In genomic region chr3:87041191-87041590, GRCh38 we compare ENCODE assay signal across 23 cellular contexts. TPM values are rescaled to one million over a fixed set of nuclear protein-coding genes. Genes with fewer than 3 reads are reported as not detected.
"Had no signal": no experiment of that assay in that cellular context is flagged by ENCODE, and none has a peak within 500 bp of the region (broad histone marks: within the 10 kb centered on the region; RNA-seq: fewer than 3 reads in every experiment).

No MANE protein-coding gene starts in this region.

- H3K27ac ChIP-seq: SK-N-MC, VCaP had no signal

- H3K27me3 Mint-ChIP-seq: activated CD4-positive, alpha-beta memory T cell treated with anti-CD3 and anti-CD28 coated beads for 36 hours; activated CD4-positive, alpha-beta T cell treated with anti-CD3 and anti-CD28 coated beads, Interleukin-2, amount 10 ng/mL, durations not matched to agents 7 days and 5 days; activated naive CD4-positive, alpha-beta T cell treated with anti-CD3 and anti-CD28 coated beads, Interleukin-2, amount 10 ng/mL, durations not matched to agents 7 days and 5 days; activated naive CD8-positive, alpha-beta T cell treated with anti-CD3 and anti-CD28 coated beads for 36 hours; dendritic cell treated with granulocyte-macrophage colony-stimulating factor and Interleukin-4, amounts not matched to agents 40 ng/mL and 50 ng/mL, for 4 days had no signal

- H3K9me3 Mint-ChIP-seq: activated CD4-positive, alpha-beta memory T cell treated with anti-CD3 and anti-CD28 coated beads for 36 hours; activated CD4-positive, alpha-beta T cell treated with anti-CD3 and anti-CD28 coated beads, Interleukin-2, amount 10 ng/mL, durations not matched to agents 7 days and 5 days; activated naive CD4-positive, alpha-beta T cell treated with anti-CD3 and anti-CD28 coated beads, Interleukin-2, amount 10 ng/mL, durations not matched to agents 7 days and 5 days; activated T-helper 2 cell treated with anti-CD3 and anti-CD28 coated beads, Interferon-gamma antibody, Interleukin-2, Interleukin-4, amounts not matched to agents 10 μg/mL and 5 μg/mL and 100 μg/mL, durations not matched to agents 14 hours and 24 hours and 36 hours had no signal

- H3K4me1 Mint-ChIP-seq: activated CD4-positive, alpha-beta T cell treated with anti-CD3 and anti-CD28 coated beads, Interleukin-2, amount 10 ng/mL, durations not matched to agents 7 days and 5 days; activated naive CD4-positive, alpha-beta T cell treated with anti-CD3 and anti-CD28 coated beads, Interleukin-2, amount 10 ng/mL, durations not matched to agents 7 days and 5 days; activated naive CD8-positive, alpha-beta T cell treated with anti-CD3 and anti-CD28 coated beads for 36 hours had no signal

- H3K4me3 Mint-ChIP-seq: activated CD4-positive, alpha-beta memory T cell treated with anti-CD3 and anti-CD28 coated beads for 36 hours; activated CD4-positive, alpha-beta T cell treated with anti-CD3 and anti-CD28 coated beads, Interleukin-2, amount 10 ng/mL, durations not matched to agents 7 days and 5 days; activated naive CD4-positive, alpha-beta T cell treated with anti-CD3 and anti-CD28 coated beads, Interleukin-2, amount 10 ng/mL, durations not matched to agents 7 days and 5 days; activated naive CD8-positive, alpha-beta T cell treated with anti-CD3 and anti-CD28 coated beads for 36 hours; activated T-cell treated with anti-CD3 and anti-CD28 coated beads, Interleukin-2, amount 50 U/mL, for 72 hours; dendritic cell treated with granulocyte-macrophage colony-stimulating factor and Interleukin-4, amounts not matched to agents 40 ng/mL and 50 ng/mL, for 4 days had no signal

- DNase-seq: activated CD4-positive, alpha-beta memory T cell treated with anti-CD3 and anti-CD28 coated beads for 36 hours; activated CD4-positive, alpha-beta T cell treated with anti-CD3 and anti-CD28 coated beads, Interleukin-2, amount 10 ng/mL, durations not matched to agents 7 days and 5 days; activated CD4-positive, CD25-positive, alpha-beta regulatory T cell; activated gamma-delta T cell treated with Interleukin-2 at 50 U/mL for 16 hours; activated naive CD4-positive, alpha-beta T cell treated with anti-CD3 and anti-CD28 coated beads, Interleukin-2, amount 10 ng/mL, durations not matched to agents 7 days and 5 days; activated naive CD8-positive, alpha-beta T cell treated with anti-CD3 and anti-CD28 coated beads for 36 hours; activated T-cell treated with anti-CD3 and anti-CD28 coated beads, Interleukin-2, amount 50 U/mL, for 72 hours; cerebellar nuclear complex; NCI-H1092; NCI-H1417; NCI-H1930; NCI-H2171; NCI-H226; NCI-H69; NK-92 treated with Interleukin-12 subunit alpha and Interleukin-12 subunit beta, amount 100 ng/mL, for 24 hours; T-helper 1 cell had no signal

- H3K4me3 ChIP-seq: SK-N-MC had no signal

- ATAC-seq: activated T-cell treated with anti-CD3 and anti-CD28 coated beads, Interleukin-2, amount 50 U/mL, for 72 hours had no signal

- H3K36me3 Mint-ChIP-seq: activated CD4-positive, alpha-beta memory T cell treated with anti-CD3 and anti-CD28 coated beads for 36 hours; activated naive CD4-positive, alpha-beta T cell treated with anti-CD3 and anti-CD28 coated beads, Interleukin-2, amount 10 ng/mL, durations not matched to agents 7 days and 5 days; activated naive CD8-positive, alpha-beta T cell treated with anti-CD3 and anti-CD28 coated beads for 36 hours had no signal

- FAIRE-seq: colon had no signal

- H3K27ac Mint-ChIP-seq: activated CD4-positive, alpha-beta memory T cell treated with anti-CD3 and anti-CD28 coated beads for 36 hours; activated CD4-positive, alpha-beta T cell treated with anti-CD3 and anti-CD28 coated beads, Interleukin-2, amount 10 ng/mL, durations not matched to agents 7 days and 5 days; activated naive CD4-positive, alpha-beta T cell treated with anti-CD3 and anti-CD28 coated beads, Interleukin-2, amount 10 ng/mL, durations not matched to agents 7 days and 5 days; activated naive CD8-positive, alpha-beta T cell treated with anti-CD3 and anti-CD28 coated beads for 36 hours; activated T-cell treated with anti-CD3 and anti-CD28 coated beads, Interleukin-2, amount 50 U/mL, for 72 hours; activated T-helper 2 cell treated with anti-CD3 and anti-CD28 coated beads, Interferon-gamma antibody, Interleukin-2, Interleukin-4, amounts not matched to agents 10 μg/mL and 5 μg/mL and 100 μg/mL, durations not matched to agents 14 hours and 24 hours and 36 hours; dendritic cell treated with granulocyte-macrophage colony-stimulating factor and Interleukin-4, amounts not matched to agents 40 ng/mL and 50 ng/mL, for 4 days had no signal

RNA-seq across cellular contexts. Expression of gene VGLL3, which starts 50.2 kb away (rescaled TPM):
- total RNA-seq: activated CD4-positive, alpha-beta memory T cell treated with anti-CD3 and anti-CD28 coated beads for 36 hours; activated CD4-positive, alpha-beta T cell treated with anti-CD3 and anti-CD28 coated beads, Interleukin-2, amount 10 ng/mL, durations not matched to agents 7 days and 5 days; activated CD8-positive, alpha-beta memory T cell treated with anti-CD3 and anti-CD28 coated beads for 36 hours; activated naive CD8-positive, alpha-beta T cell treated with anti-CD3 and anti-CD28 coated beads for 36 hours; activated T-cell treated with anti-CD3 and anti-CD28 coated beads, Interleukin-2, amount 50 U/mL, for 72 hours; activated T-helper 2 cell treated with anti-CD3 and anti-CD28 coated beads, Interferon-gamma antibody, Interleukin-2, Interleukin-4, amounts not matched to agents 10 μg/mL and 5 μg/mL and 100 μg/mL, durations not matched to agents 14 hours and 24 hours and 36 hours; T-helper 2 cell treated with Interferon-gamma antibody and Interleukin-4, amounts not matched to agents 100 ng/mL and 5 ng/mL, for 36 hours had no signal
